Comparison of ENCODE assay signal across 2 cellular contexts in the genomic region with DNA sequence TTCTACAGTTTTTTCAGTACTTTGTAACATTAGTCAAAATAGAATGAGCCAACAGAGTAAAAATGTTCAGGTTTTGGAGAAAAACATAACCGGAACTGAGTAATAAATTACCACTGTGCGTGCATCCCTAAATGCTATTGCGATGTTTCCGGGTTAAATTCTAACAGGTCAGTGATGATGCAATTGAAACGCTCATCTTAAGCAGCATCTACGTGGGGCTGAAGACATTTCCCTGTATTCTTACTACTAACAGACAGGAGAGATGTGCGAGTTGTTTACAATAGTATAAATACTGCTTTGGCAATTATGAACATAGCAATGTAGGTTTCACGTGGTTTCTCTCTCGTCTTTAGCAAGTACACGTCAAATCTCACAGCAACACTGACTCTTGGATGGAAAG.
TF ChIP-seq lines count a peak whose summit lies in the region.

No MANE protein-coding gene starts in this region.

TF ChIP-seq in GM23338, 12 proteins besides CTCF, POLR2A, EP300 and RAD21 (continued from another document):
- TF ChIP-seq EZH2 (IDR thresholded peaks at IDR 0.05; ENCODE audit: low read depth, unreplicated experiment), result no peak
- TF ChIP-seq, protein P1, sequence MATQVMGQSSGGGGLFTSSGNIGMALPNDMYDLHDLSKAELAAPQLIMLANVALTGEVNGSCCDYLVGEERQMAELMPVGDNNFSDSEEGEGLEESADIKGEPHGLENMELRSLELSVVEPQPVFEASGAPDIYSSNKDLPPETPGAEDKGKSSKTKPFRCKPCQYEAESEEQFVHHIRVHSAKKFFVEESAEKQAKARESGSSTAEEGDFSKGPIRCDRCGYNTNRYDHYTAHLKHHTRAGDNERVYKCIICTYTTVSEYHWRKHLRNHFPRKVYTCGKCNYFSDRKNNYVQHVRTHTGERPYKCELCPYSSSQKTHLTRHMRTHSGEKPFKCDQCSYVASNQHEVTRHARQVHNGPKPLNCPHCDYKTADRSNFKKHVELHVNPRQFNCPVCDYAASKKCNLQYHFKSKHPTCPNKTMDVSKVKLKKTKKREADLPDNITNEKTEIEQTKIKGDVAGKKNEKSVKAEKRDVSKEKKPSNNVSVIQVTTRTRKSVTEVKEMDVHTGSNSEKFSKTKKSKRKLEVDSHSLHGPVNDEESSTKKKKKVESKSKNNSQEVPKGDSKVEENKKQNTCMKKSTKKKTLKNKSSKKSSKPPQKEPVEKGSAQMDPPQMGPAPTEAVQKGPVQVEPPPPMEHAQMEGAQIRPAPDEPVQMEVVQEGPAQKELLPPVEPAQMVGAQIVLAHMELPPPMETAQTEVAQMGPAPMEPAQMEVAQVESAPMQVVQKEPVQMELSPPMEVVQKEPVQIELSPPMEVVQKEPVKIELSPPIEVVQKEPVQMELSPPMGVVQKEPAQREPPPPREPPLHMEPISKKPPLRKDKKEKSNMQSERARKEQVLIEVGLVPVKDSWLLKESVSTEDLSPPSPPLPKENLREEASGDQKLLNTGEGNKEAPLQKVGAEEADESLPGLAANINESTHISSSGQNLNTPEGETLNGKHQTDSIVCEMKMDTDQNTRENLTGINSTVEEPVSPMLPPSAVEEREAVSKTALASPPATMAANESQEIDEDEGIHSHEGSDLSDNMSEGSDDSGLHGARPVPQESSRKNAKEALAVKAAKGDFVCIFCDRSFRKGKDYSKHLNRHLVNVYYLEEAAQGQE (IDR thresholded peaks at IDR 0.05; ENCODE audit: unreplicated experiment), result no peak
- TF ChIP-seq STAT1 (IDR thresholded peaks at IDR 0.05; ENCODE audit: unreplicated experiment), result no peak
- TF ChIP-seq ZNF114 (CRISPR knock-in tag; IDR thresholded peaks at IDR 0.05), result no peak
- TF ChIP-seq, protein P2, sequence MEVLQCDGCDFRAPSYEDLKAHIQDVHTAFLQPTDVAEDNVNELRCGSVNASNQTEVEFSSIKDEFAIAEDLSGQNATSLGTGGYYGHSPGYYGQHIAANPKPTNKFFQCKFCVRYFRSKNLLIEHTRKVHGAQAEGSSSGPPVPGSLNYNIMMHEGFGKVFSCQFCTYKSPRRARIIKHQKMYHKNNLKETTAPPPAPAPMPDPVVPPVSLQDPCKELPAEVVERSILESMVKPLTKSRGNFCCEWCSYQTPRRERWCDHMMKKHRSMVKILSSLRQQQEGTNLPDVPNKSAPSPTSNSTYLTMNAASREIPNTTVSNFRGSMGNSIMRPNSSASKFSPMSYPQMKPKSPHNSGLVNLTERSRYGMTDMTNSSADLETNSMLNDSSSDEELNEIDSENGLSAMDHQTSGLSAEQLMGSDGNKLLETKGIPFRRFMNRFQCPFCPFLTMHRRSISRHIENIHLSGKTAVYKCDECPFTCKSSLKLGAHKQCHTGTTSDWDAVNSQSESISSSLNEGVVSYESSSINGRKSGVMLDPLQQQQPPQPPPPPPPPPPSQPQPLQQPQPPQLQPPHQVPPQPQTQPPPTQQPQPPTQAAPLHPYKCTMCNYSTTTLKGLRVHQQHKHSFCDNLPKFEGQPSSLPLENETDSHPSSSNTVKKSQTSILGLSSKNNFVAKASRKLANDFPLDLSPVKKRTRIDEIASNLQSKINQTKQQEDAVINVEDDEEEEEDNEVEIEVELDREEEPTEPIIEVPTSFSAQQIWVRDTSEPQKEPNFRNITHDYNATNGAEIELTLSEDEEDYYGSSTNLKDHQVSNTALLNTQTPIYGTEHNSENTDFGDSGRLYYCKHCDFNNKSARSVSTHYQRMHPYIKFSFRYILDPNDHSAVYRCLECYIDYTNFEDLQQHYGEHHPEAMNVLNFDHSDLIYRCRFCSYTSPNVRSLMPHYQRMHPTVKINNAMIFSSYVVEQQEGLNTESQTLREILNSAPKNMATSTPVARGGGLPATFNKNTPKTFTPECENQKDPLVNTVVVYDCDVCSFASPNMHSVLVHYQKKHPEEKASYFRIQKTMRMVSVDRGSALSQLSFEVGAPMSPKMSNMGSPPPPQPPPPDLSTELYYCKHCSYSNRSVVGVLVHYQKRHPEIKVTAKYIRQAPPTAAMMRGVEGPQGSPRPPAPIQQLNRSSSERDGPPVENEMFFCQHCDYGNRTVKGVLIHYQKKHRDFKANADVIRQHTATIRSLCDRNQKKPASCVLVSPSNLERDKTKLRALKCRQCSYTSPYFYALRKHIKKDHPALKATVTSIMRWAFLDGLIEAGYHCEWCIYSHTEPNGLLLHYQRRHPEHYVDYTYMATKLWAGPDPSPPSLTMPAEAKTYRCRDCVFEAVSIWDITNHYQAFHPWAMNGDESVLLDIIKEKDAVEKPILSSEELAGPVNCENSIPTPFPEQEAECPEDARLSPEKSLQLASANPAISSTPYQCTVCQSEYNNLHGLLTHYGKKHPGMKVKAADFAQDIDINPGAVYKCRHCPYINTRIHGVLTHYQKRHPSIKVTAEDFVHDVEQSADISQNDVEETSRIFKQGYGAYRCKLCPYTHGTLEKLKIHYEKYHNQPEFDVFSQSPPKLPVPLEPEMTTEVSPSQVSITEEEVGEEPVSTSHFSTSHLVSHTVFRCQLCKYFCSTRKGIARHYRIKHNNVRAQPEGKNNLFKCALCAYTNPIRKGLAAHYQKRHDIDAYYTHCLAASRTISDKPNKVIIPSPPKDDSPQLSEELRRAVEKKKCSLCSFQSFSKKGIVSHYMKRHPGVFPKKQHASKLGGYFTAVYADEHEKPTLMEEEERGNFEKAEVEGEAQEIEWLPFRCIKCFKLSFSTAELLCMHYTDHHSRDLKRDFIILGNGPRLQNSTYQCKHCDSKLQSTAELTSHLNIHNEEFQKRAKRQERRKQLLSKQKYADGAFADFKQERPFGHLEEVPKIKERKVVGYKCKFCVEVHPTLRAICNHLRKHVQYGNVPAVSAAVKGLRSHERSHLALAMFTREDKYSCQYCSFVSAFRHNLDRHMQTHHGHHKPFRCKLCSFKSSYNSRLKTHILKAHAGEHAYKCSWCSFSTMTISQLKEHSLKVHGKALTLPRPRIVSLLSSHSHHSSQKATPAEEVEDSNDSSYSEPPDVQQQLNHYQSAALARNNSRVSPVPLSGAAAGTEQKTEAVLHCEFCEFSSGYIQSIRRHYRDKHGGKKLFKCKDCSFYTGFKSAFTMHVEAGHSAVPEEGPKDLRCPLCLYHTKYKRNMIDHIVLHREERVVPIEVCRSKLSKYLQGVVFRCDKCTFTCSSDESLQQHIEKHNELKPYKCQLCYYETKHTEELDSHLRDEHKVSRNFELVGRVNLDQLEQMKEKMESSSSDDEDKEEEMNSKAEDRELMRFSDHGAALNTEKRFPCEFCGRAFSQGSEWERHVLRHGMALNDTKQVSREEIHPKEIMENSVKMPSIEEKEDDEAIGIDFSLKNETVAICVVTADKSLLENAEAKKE (CRISPR knock-in tag; IDR thresholded peaks at IDR 0.05), result no peak
TF ChIP-seq in GM23338: peak in this region for 0.

TF ChIP-seq in GM12878, 131 proteins besides CTCF, POLR2A, EP300 and RAD21 (continued from another document):
- TF ChIP-seq, protein P3, sequence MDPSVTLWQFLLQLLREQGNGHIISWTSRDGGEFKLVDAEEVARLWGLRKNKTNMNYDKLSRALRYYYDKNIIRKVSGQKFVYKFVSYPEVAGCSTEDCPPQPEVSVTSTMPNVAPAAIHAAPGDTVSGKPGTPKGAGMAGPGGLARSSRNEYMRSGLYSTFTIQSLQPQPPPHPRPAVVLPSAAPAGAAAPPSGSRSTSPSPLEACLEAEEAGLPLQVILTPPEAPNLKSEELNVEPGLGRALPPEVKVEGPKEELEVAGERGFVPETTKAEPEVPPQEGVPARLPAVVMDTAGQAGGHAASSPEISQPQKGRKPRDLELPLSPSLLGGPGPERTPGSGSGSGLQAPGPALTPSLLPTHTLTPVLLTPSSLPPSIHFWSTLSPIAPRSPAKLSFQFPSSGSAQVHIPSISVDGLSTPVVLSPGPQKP (IDR thresholded peaks at IDR 0.05; ENCODE audit: low read depth, low read length), result no peak
- TF ChIP-seq, protein P4, sequence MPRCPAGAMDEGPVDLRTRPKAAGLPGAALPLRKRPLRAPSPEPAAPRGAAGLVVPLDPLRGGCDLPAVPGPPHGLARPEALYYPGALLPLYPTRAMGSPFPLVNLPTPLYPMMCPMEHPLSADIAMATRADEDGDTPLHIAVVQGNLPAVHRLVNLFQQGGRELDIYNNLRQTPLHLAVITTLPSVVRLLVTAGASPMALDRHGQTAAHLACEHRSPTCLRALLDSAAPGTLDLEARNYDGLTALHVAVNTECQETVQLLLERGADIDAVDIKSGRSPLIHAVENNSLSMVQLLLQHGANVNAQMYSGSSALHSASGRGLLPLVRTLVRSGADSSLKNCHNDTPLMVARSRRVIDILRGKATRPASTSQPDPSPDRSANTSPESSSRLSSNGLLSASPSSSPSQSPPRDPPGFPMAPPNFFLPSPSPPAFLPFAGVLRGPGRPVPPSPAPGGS (IDR thresholded peaks at IDR 0.05; ENCODE audit: borderline replicate concordance, insufficient read depth, low read depth, low read length, poor library complexity, severe bottlenecking), result peak; percentile 67
- TF ChIP-seq MYC (IDR thresholded peaks at IDR 0.05; ENCODE audit: insufficient read depth, insufficient read length, insufficient replicate concordance, low read length, severe bottlenecking), result no peak
